ENCODE assay signal across 8 cellular contexts in genomic region chr17:18858567-18859245, GRCh38. TPM values are rescaled to one million over a fixed set of nuclear protein-coding genes. Genes with fewer than 3 reads are reported as not detected.
DNase-seq lines count a peak whose midpoint lies in the region; ATAC-seq, FAIRE-seq and TF ChIP-seq lines count a peak whose summit lies in the region.

No MANE protein-coding gene starts in this region.

- H3K9ac ChIP-seq in HepG2 (ENCODE audit: insufficient read depth, low read depth, low read length): peak overlapping the region; percentile 92

- peak overlapping the region; percentile 90 for H3K27ac Mint-ChIP-seq in activated T-cell treated with anti-CD3 and anti-CD28 coated beads, Interleukin-2, amount 50 U/mL, for 24 hours

- no peaks in the 10 kb centered on the region for H3K27me3 Mint-ChIP-seq in activated T-cell treated with anti-CD3 and anti-CD28 coated beads, Interleukin-2, amount 50 U/mL, for 24 hours

- H3K36me3 Mint-ChIP-seq in activated T-cell treated with anti-CD3 and anti-CD28 coated beads, Interleukin-2, amount 50 U/mL, for 24 hours (ENCODE audit: low read depth): peaks cover 13% of the 10 kb centered on the region

- H3K4me1 ChIP-seq in adrenal gland (replicated peaks in 1 of 2) (peaks cover 18 to 31% of the 10 kb centered on the region in 2 donors), HepG2 (ENCODE audit: insufficient read depth, low read length) (peaks cover 53% of the 10 kb centered on the region), thyroid gland (peaks cover 12 to 14% of the 10 kb centered on the region in 2 donors)

- in situ Hi-C loops in HepG2 (cut with HindIII; ENCODE audit: extremely low pct_ligation_motif_present, low pct_unique_long_range_greater_than_20kb): no loop called here

- TF ChIP-seq POLR2A in adrenal gland (IDR thresholded peaks at IDR 0.05) (no peak), HepG2 (IDR thresholded peaks at IDR 0.05; ENCODE audit: insufficient read depth in 1 of 2, low read depth in 2 of 2, low read length in 2 of 2) (no peak), thyroid gland (IDR thresholded peaks at IDR 0.05) (no peak)

- CTCF ChIA-PET in HepG2 (lab: Yijun Ruan, JAX; ENCODE audit: low intra/inter-chr PET ratio, low total read pairs): interaction anchor here (1.6 kb wide), 1 partner anchor 233 kb away, joined by 4 read pairs; no protein-coding TSS in a partner anchor

- H3K27me3 ChIP-seq in adrenal gland: no peaks in the 10 kb centered on the region
- no peaks in the 10 kb centered on the region; a peak in 1 of 5 replicates for H3K27me3 ChIP-seq in HepG2 (ENCODE audit: control insufficient read depth in 1 of 2, insufficient read depth in 2 of 2, low read length in 2 of 2)
- no peaks in the 10 kb centered on the region for H3K27me3 ChIP-seq in thyroid gland

- H3K4me1 Mint-ChIP-seq in activated T-cell treated with anti-CD3 and anti-CD28 coated beads, Interleukin-2, amount 50 U/mL, for 24 hours (ENCODE audit: low read depth): peaks cover 56% of the 10 kb centered on the region

- TF ChIP-seq EP300 in HepG2 (IDR thresholded peaks at IDR 0.05; ENCODE audit: low read depth in 2 of 2, low read length in 2 of 2) (no peak), HepG2 (CRISPR knock-in tag; IDR thresholded peaks at IDR 0.05; ENCODE audit: borderline replicate concordance) (no peak)

- intact Hi-C loops in adrenal gland (cut with DNase I): no loop called here
- intact Hi-C loops in HepG2 (cut with micrococcal nuclease; ENCODE audit: unreplicated experiment): no loop called here
- intact Hi-C loops in thyroid gland (cut with DNase I): no loop called here

- FAIRE-seq in HepG2 (lab: Jason Lieb, UNC): no peak

- peak overlapping the region; percentile 15 to 84 (median 43) for H3K4me3 ChIP-seq in adrenal gland
- peak overlapping the region; percentile 88 to 97 (median 89) for H3K4me3 ChIP-seq in HepG2 (replicated peaks in 1 of 3; ENCODE audit: insufficient read depth in 1 of 3, low read depth in 2 of 3, low read length in 3 of 3)
- H3K4me3 ChIP-seq in thyroid gland (replicated peaks in 1 of 3): peak overlapping the region; percentile 47 to 90 (median 87)

- DNase-seq in activated T-cell treated with anti-CD3 and anti-CD28 coated beads, Interleukin-2, amount 50 U/mL, for 24 hours: no peak
- DNase-seq in activated T-cell treated with anti-CD3 and anti-CD28 coated beads, Interleukin-2, amount 50 U/mL, for 1 hour: no peak
- DNase-seq in adrenal gland: no peak
- no peak for DNase-seq in HepG2 (ENCODE audit: low spot score)
- no peak for DNase-seq in thyroid gland
- no peak for DNase-seq in NCI-H345 (lab: John Stamatoyannopoulos, UW)
- no peak for DNase-seq in NCI-H1105 treated with DMSO at 0.1 percent for 48 hours (lab: John Stamatoyannopoulos, UW)

- no peaks in the 10 kb centered on the region for H3K9me3 Mint-ChIP-seq in activated T-cell treated with anti-CD3 and anti-CD28 coated beads, Interleukin-2, amount 50 U/mL, for 24 hours

- H3K79me2 ChIP-seq in HepG2 (ENCODE audit: insufficient read depth, low read length): peaks cover 32% of the 10 kb centered on the region

- TF ChIP-seq CTCF in adrenal gland (IDR thresholded peaks at IDR 0.05): no peak
- no peak for TF ChIP-seq CTCF in HepG2 (CRISPR knock-in tag; IDR thresholded peaks at IDR 0.05)
- TF ChIP-seq CTCF in thyroid gland (IDR thresholded peaks at IDR 0.05): no peak

- TSS peak; percentile 77 for BruUV-seq in HepG2 (replicated peaks; lab: Mats Ljungman, UMichigan)

- TF ChIP-seq RAD21 in HepG2 (CRISPR knock-in tag; IDR thresholded peaks at IDR 0.05): no peak

- H4K20me1 ChIP-seq in HepG2 (ENCODE audit: insufficient read depth, low read length): no peaks in the 10 kb centered on the region

- WGBS in adrenal gland, 4 donors: 12 to 15% (median 14%) methylated on average over 12 of the region's 12 CpGs
- 5% methylated on average over 12 of the region's 12 CpGs for WGBS in HepG2 (ENCODE audit: low lambda C conversion rate)
- 13 to 15% methylated on average over 12 of the region's 12 CpGs for WGBS in thyroid gland, 2 donors

- H3K36me3 ChIP-seq in adrenal gland (replicated peaks in 1 of 2): no peaks in the 10 kb centered on the region
- no peaks in the 10 kb centered on the region for H3K36me3 ChIP-seq in HepG2 (replicated peaks in 1 of 2; ENCODE audit: control insufficient read depth in 1 of 2, insufficient read depth in 2 of 2, low read length in 2 of 2)
- no peaks in the 10 kb centered on the region for H3K36me3 ChIP-seq in thyroid gland

- peak overlapping the region; percentile 81 for H3K4me2 ChIP-seq in HepG2 (ENCODE audit: low read depth, low read length)

- no peak overlapping the region for H2AFZ ChIP-seq in HepG2 (ENCODE audit: low read length)

- ATAC-seq in HepG2 (no peak), HG03175 (IDR thresholded peaks at IDR 0.05; ENCODE audit: unreplicated experiment) (no peak)

- POLR2A ChIA-PET in HepG2 (lab: Yijun Ruan, JAX): interaction anchor here (1.0 to 2.2 kb wide), 4 partner anchors 8 to 675 kb away, joined by 3 to 27 read pairs (median 5); partner anchors contain the start of gene ALKBH5

- peak overlapping the region; percentile 51 to 96 (median 89) for H3K27ac ChIP-seq in adrenal gland
- H3K27ac ChIP-seq in HepG2 (ENCODE audit: extremely low read length, insufficient read depth, low read length): peak overlapping the region; percentile 92
- peak overlapping the region; percentile 87 to 94 (median 88) for H3K27ac ChIP-seq in thyroid gland

- no peaks in the 10 kb centered on the region for H3K9me3 ChIP-seq in adrenal gland (replicated peaks in 1 of 3)
- no peaks in the 10 kb centered on the region for H3K9me3 ChIP-seq in HepG2 (ENCODE audit: low read length)
- H3K9me3 ChIP-seq in thyroid gland: no peaks in the 10 kb centered on the region

- peak overlapping the region; percentile 91 for H3K4me3 Mint-ChIP-seq in activated T-cell treated with anti-CD3 and anti-CD28 coated beads, Interleukin-2, amount 50 U/mL, for 24 hours

TF ChIP-seq in HepG2, 621 proteins besides CTCF, POLR2A, EP300 and RAD21:
- TF ChIP-seq ZNF704 (CRISPR knock-in tag; IDR thresholded peaks at IDR 0.05; ENCODE audit: borderline replicate concordance) (no peak), ZNF317 (CRISPR knock-in tag; IDR thresholded peaks at IDR 0.05) (0 out of 2 replicates have a peak, but pooled peaks have one; percentile 6), HOXA5 (CRISPR knock-in tag; IDR thresholded peaks at IDR 0.05) (no peak), ZNF776 (CRISPR knock-in tag; IDR thresholded peaks at IDR 0.05) (peak; percentile 5; the same call in 1 of the 2 replicates), KDM5A (IDR thresholded peaks at IDR 0.05; ENCODE audit: borderline replicate concordance, low read length) (peak; percentile 35; the same call in 1 of the 2 replicates)

RNA-seq across cellular contexts. Expression of gene PRPSAP2, which starts 0.8 kb away (rescaled TPM):
- 10 to 100 TPM; 25.0 to 44.6 (median 31.1) TPM for total RNA-seq in adrenal gland
- polyA plus RNA-seq in adrenal gland: 10 to 100 TPM; 13.9 to 50.0 (median 22.5) TPM
- total RNA-seq in HepG2 (2016; rRNA removed; fragmentation: Illumina TruSeq; extraction: Trizol): 58.9 and 68.2 TPM in 2 replicates
- 48.9 and 56.1 TPM in 2 replicates for total RNA-seq in HepG2 (2016; cell fraction: cytosol; rRNA removed; fragmentation: Illumina TruSeq; extraction: Trizol; ENCODE audit: low read depth)
- total RNA-seq in HepG2 (2016; cell fraction: insoluble cytoplasmic fraction; rRNA removed; fragmentation: Illumina TruSeq; extraction: Trizol): 56.6 and 61.3 TPM in 2 replicates
- 42.1 and 42.4 TPM in 2 replicates for total RNA-seq in HepG2 (2016; cell fraction: membrane; rRNA removed; fragmentation: Illumina TruSeq; extraction: Trizol)
- 41.0 and 44.0 TPM in 2 replicates for total RNA-seq in HepG2 (2016; cell fraction: nucleus; rRNA removed; fragmentation: Illumina TruSeq; extraction: Trizol)
- polyA plus RNA-seq in HepG2 (2011; rRNA removed): 28.7 and 34.0 TPM in 2 replicates
- polyA plus RNA-seq in HepG2 (2011; cell fraction: cytosol; rRNA removed): 22.7 and 27.0 TPM in 2 replicates
- polyA plus RNA-seq in HepG2 (2011; cell fraction: nucleus; rRNA removed): 15.4 and 18.1 TPM in 2 replicates
- polyA plus RNA-seq in HepG2 (2012): 24.0 and 32.6 TPM in 2 replicates
- polyA plus RNA-seq in HepG2 (2016; cell fraction: cytosol; fragmentation: Illumina TruSeq; extraction: Trizol; ENCODE audit: low read depth): 8.2 and 10.7 TPM in 2 replicates
- polyA plus RNA-seq in HepG2 (2016; cell fraction: insoluble cytoplasmic fraction; fragmentation: Illumina TruSeq; extraction: Trizol; ENCODE audit: low read depth): 50.2 and 51.7 TPM in 2 replicates
- polyA plus RNA-seq in HepG2 (2016; cell fraction: membrane; fragmentation: Illumina TruSeq; extraction: Trizol; ENCODE audit: low read depth): 14.4 and 16.2 TPM in 2 replicates
- polyA plus RNA-seq in HepG2 (2016; cell fraction: nucleus; fragmentation: Illumina TruSeq; extraction: Trizol; ENCODE audit: insufficient read depth, low read depth): 50.9 and 58.2 TPM in 2 replicates
- 24.3 and 32.4 TPM in 2 replicates for polyA minus RNA-seq in HepG2 (2011; rRNA and poly(A)+ RNA removed; ENCODE audit: low replicate concordance)
- 22.4 and 24.4 TPM in 2 replicates for polyA minus RNA-seq in HepG2 (2011; cell fraction: cytosol; rRNA and poly(A)+ RNA removed)
- 50.0 and 63.9 TPM in 2 replicates for polyA minus RNA-seq in HepG2 (2011; cell fraction: nucleus; rRNA and poly(A)+ RNA removed)
- 10 to 100 TPM; 43.6 to 50.9 (median 49.7) TPM for total RNA-seq in thyroid gland
